ENCODE assay signal across 20 cellular contexts in the genomic region with DNA sequence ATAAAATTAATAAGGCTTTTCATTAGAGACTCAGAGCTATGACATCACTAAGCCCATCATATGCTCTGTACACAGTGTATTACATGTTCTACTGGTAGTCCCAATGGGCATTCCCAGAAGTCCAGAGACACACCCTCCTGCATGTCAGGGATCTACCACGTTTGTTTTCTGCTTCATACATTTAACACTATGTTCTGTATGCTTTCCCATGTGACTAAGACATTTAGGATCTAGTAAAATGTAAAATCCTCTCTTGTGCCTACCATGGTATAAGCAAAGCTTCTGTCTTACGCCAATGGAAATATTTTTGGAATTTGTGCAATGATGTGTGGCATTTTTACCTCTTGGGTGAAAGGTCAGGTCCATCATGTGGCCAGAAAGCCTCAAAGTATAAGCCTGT.
DNase-seq lines count a peak whose midpoint lies in the region; ATAC-seq and TF ChIP-seq lines count a peak whose summit lies in the region.
"Had no signal": no experiment of that assay in that cellular context is flagged by ENCODE, and none has a peak within 500 bp of the region (broad histone marks: within the 10 kb centered on the region; RNA-seq: fewer than 3 reads in every experiment).

No MANE protein-coding gene starts in this region.

- in situ Hi-C loops in mammary epithelial cell (cut with MboI; ENCODE audit: low sequenced_read_pairs in 2 of 2) (loop anchor here in 1 of 2 donors (25.0 kb wide), 1 partner anchor 429 kb away; no protein-coding TSS in a partner anchor), KBM-7 (cut with MboI; ENCODE audit: low pct_unique_long_range_greater_than_20kb, low sequenced_read_pairs) (no loop called here)

- H3K79me2 ChIP-seq in mammary epithelial cell (ENCODE audit: insufficient read depth, low read length) = no peaks in the 10 kb centered on the region

- BruUV-seq in mammary epithelial cell (replicated peaks; lab: Mats Ljungman, UMichigan) = no TSS peak

- H3K27me3 Mint-ChIP-seq in stimulated activated naive CD8-positive, alpha-beta T cell treated with anti-CD3 and anti-CD28 coated beads, Interleukin-15, amount 100 ng/mL, for 72 hours = peaks cover 7% of the 10 kb centered on the region

- H3K27me3 ChIP-seq in right cardiac atrium (ENCODE audit: control insufficient read depth, insufficient read depth) = no peaks in the 10 kb centered on the region
- H3K27me3 ChIP-seq in mammary epithelial cell (ENCODE audit: insufficient read depth, low read length) = no peaks in the 10 kb centered on the region
- H3K27me3 ChIP-seq: testis had no signal

- dilution Hi-C loops in mammary epithelial cell (cut with HindIII; ENCODE audit: low sequenced_read_pairs) = no loop called here

- H3K9me3 Mint-ChIP-seq in stimulated activated naive CD8-positive, alpha-beta T cell treated with anti-CD3 and anti-CD28 coated beads, Interleukin-15, amount 100 ng/mL, for 72 hours = no peaks in the 10 kb centered on the region
- H3K9me3 Mint-ChIP-seq: activated T-helper 17 cell treated with anti-CD3 and anti-CD28 coated beads, Interleukin-2, amount 50 U/mL, for 72 hours had no signal

- H2AFZ ChIP-seq in mammary epithelial cell (ENCODE audit: low read depth, low read length) = no peak overlapping the region

- no peaks in the 10 kb centered on the region for H4K20me1 ChIP-seq in mammary epithelial cell (ENCODE audit: insufficient read depth, low read length)

- no peak overlapping the region for H3K4me3 ChIP-seq in right cardiac atrium (ENCODE audit: low read length)
- H3K4me3 ChIP-seq in mammary epithelial cell (replicated peaks in 1 of 3; ENCODE audit: insufficient read depth in 1 of 3, low read depth in 2 of 3, low read length in 3 of 3) = no peak overlapping the region
- H3K4me3 ChIP-seq: lower lobe of right lung, pancreas, SK-N-MC, testis had no signal

- DNase-seq in right cardiac atrium = no peak
- DNase-seq in cardiac septum (ENCODE audit: low spot score) = no peak
- DNase-seq in mammary epithelial cell = peak; percentile 2
- DNase-seq in iris pigment epithelial cell (ENCODE audit: low read depth) = peak; percentile 39
- DNase-seq in nucleus accumbens (lab: John Stamatoyannopoulos, UW) = no peak
- DNase-seq in KBM-7 = no peak
- no peak for DNase-seq in stimulated activated naive CD8-positive, alpha-beta T cell treated with anti-CD3 and anti-CD28 coated beads, Interleukin-15, amount 100 ng/mL, for 72 hours
- no peak for DNase-seq in stimulated activated naive CD8-positive, alpha-beta T cell treated with anti-CD3 and anti-CD28 coated beads, Interleukin-15, Interleukin-2, amounts not matched to agents 100 U/mL and 50 U/mL, for 24 hours
- DNase-seq: Kasumi-1; lower lobe of right lung; NCI-H1417 treated with DMSO at 0.1 percent for 48 hours; NCI-H82; pancreas; stimulated activated CD4-positive, alpha-beta T cell treated with anti-CD3 and anti-CD28 coated beads, Interleukin-4, amount 100 ng/mL, for 4 hours; T1000; testis had no signal

- TF ChIP-seq CTCF in mammary epithelial cell (conservative IDR thresholded peaks at IDR 0.05 in 1 of 2, IDR thresholded peaks at IDR 0.05 in 1 of 2; ENCODE audit: extremely low read depth in 1 of 2, insufficient read depth in 1 of 2, low read depth in 1 of 2, low read length in 2 of 2) = no peak

- H3K4me2 ChIP-seq in mammary epithelial cell (ENCODE audit: insufficient read depth, low read depth, low read length) = peak overlapping the region; percentile 57

- no peaks in the 10 kb centered on the region for H3K36me3 ChIP-seq in mammary epithelial cell (ENCODE audit: insufficient read depth, low read length)
- H3K36me3 ChIP-seq: lower lobe of right lung, pancreas had no signal

- CTCF ChIA-PET in mammary epithelial cell (lab: Charles Lee; ENCODE audit: low non-redundant PET) = interaction anchor here (0.6 kb wide), 1 partner anchor 42 kb away, joined by 3 read pairs; no protein-coding TSS in a partner anchor

- H3K4me1 Mint-ChIP-seq in stimulated activated naive CD8-positive, alpha-beta T cell treated with anti-CD3 and anti-CD28 coated beads, Interleukin-15, amount 100 ng/mL, for 72 hours = no peaks in the 10 kb centered on the region
- H3K4me1 Mint-ChIP-seq: activated T-helper 17 cell treated with anti-CD3 and anti-CD28 coated beads, Interleukin-2, amount 50 U/mL, for 72 hours had no signal

- H3K27ac ChIP-seq in right cardiac atrium (ENCODE audit: low read length) = no peak overlapping the region
- peak overlapping the region; percentile 60 for H3K27ac ChIP-seq in mammary epithelial cell (ENCODE audit: insufficient read depth, low read depth, low read length)
- H3K27ac ChIP-seq: C4-2B, lower lobe of right lung, pancreas, SK-N-MC, testis had no signal

- H3K4me1 ChIP-seq in right cardiac atrium (ENCODE audit: control insufficient read depth, insufficient read depth, low read length) (no peaks in the 10 kb centered on the region), mammary epithelial cell (ENCODE audit: insufficient read depth, low read length) (peaks cover 17% of the 10 kb centered on the region)
- H3K4me1 ChIP-seq: lower lobe of right lung, pancreas, testis had no signal

- no peak overlapping the region for H3K9ac ChIP-seq in mammary epithelial cell (ENCODE audit: insufficient read depth, low read length)

- peak; percentile 70 to 90 for ATAC-seq in right cardiac atrium
- ATAC-seq in stimulated activated naive CD8-positive, alpha-beta T cell treated with anti-CD3 and anti-CD28 coated beads, Interleukin-15, amount 100 ng/mL, for 72 hours = no peak
- no peak for ATAC-seq in stimulated activated naive CD8-positive, alpha-beta T cell treated with anti-CD3 and anti-CD28 coated beads, Interleukin-15, Interleukin-2, amounts not matched to agents 100 U/mL and 50 U/mL, for 24 hours
- ATAC-seq: activated CD4-positive, CD25-positive, alpha-beta regulatory T cell treated with anti-CD3 and anti-CD28 coated beads, Interleukin-2, amount 50 U/mL, for 24 hours; activated T-helper 17 cell treated with anti-CD3 and anti-CD28 coated beads, Interleukin-2, amount 50 U/mL, for 72 hours; lower lobe of right lung; pancreas had no signal

- H3K27ac Mint-ChIP-seq in stimulated activated naive CD8-positive, alpha-beta T cell treated with anti-CD3 and anti-CD28 coated beads, Interleukin-15, amount 100 ng/mL, for 72 hours = no peak overlapping the region
- H3K27ac Mint-ChIP-seq: activated T-helper 17 cell treated with anti-CD3 and anti-CD28 coated beads, Interleukin-2, amount 50 U/mL, for 72 hours had no signal

- H3K4me3 Mint-ChIP-seq in stimulated activated naive CD8-positive, alpha-beta T cell treated with anti-CD3 and anti-CD28 coated beads, Interleukin-15, amount 100 ng/mL, for 72 hours = no peak overlapping the region
- H3K4me3 Mint-ChIP-seq: activated T-helper 17 cell treated with anti-CD3 and anti-CD28 coated beads, Interleukin-2, amount 50 U/mL, for 72 hours had no signal

- 52% methylated on average over 2 of the region's 2 CpGs for WGBS in right cardiac atrium
- 4% methylated on average over 2 of the region's 2 CpGs for WGBS in mammary epithelial cell (ENCODE audit: low coverage, missing lambda C conversion rate)

- H3K9me3 ChIP-seq in right cardiac atrium (ENCODE audit: control insufficient read depth, low read length) = no peaks in the 10 kb centered on the region
- H3K9me3 ChIP-seq in mammary epithelial cell (replicated peaks; ENCODE audit: insufficient read depth, low read length) = no peaks in the 10 kb centered on the region
- H3K9me3 ChIP-seq: lower lobe of right lung, pancreas, testis had no signal

- intact Hi-C loops in right cardiac atrium (cut with DNase I) = no loop called here
- intact Hi-C loops in cardiac septum (cut with DNase I) = no loop called here
- intact Hi-C loops in mammary epithelial cell (cut with micrococcal nuclease) = no loop called here

Comparison
In these comparisons a context has a peak if more than half of its experiments do, and no peak if none do; other contexts are left out.
1. ATAC-seq: peak in right cardiac atrium (2 of 2); none in stimulated activated naive CD8-positive, alpha-beta T cell treated with anti-CD3 and anti-CD28 coated beads, Interleukin-15, amount 100 ng/mL, for 72 hours (single experiment) and stimulated activated naive CD8-positive, alpha-beta T cell treated with anti-CD3 and anti-CD28 coated beads, Interleukin-15, Interleukin-2, amounts not matched to agents 100 U/mL and 50 U/mL, for 24 hours (single experiment).
2. DNase-seq: peak in mammary epithelial cell (single experiment) and iris pigment epithelial cell (single experiment); none in right cardiac atrium (0 of 3), cardiac septum (single experiment), nucleus accumbens (0 of 56), KBM-7 (single experiment), stimulated activated naive CD8-positive, alpha-beta T cell treated with anti-CD3 and anti-CD28 coated beads, Interleukin-15, amount 100 ng/mL, for 72 hours (0 of 2) and stimulated activated naive CD8-positive, alpha-beta T cell treated with anti-CD3 and anti-CD28 coated beads, Interleukin-15, Interleukin-2, amounts not matched to agents 100 U/mL and 50 U/mL, for 24 hours (single experiment).